Comparison of ENCODE assay signal across 17 cellular contexts in the genomic region with DNA sequence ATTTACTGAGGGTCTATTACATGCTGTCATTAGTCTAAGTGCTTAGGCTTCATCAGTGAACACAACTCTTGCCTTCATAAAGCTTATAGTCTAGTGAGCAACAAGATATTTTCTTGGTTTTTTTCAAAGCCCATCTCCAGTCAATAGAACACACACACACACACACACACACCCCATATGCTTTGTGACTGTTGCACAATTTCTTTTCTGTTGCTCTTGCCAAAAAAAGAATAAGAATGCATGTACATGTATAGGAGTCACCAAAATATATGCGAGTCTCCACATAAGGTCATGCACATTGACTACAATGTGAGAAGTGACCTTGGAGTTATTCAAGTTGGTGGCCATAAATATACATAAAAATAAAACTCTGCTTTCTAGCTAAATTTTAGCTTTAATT.
"Had no signal": no experiment of that assay in that cellular context is flagged by ENCODE, and none has a peak within 500 bp of the region (broad histone marks: within the 10 kb centered on the region; RNA-seq: fewer than 3 reads in every experiment).

No MANE protein-coding gene starts in this region.

- H3K4me2 ChIP-seq: hepatocyte had no signal

- H3K4me3 ChIP-seq: body of pancreas, coronary artery, hepatocyte had no signal

- H3K79me2 ChIP-seq: hepatocyte, parathyroid adenoma had no signal

- H3K4me1 ChIP-seq: body of pancreas, parathyroid adenoma had no signal

- H3K27ac ChIP-seq: body of pancreas, coronary artery, hepatocyte, parathyroid adenoma, VCaP had no signal

- H3K27me3 Mint-ChIP-seq: activated naive CD8-positive, alpha-beta T cell had no signal

- DNase-seq: activated CD4-positive, alpha-beta T cell treated with anti-CD3 and anti-CD28 coated beads for 1 hour; activated CD4-positive, alpha-beta T cell treated with anti-CD3 and anti-CD28 coated beads, Interleukin-2, amount 50 U/mL, for 48 hours; amygdala; body of pancreas; central memory CD4-positive, alpha-beta T cell; left cardiac atrium; mesendoderm; naive thymus-derived CD8-positive, alpha-beta T cell; stimulated activated naive CD4-positive, alpha-beta T cell; SW 1271; T-helper 2 cell had no signal

- H2AFZ ChIP-seq: hepatocyte, parathyroid adenoma had no signal

- H3K27me3 ChIP-seq: body of pancreas, hepatocyte had no signal

- H3K4me3 Mint-ChIP-seq: activated naive CD8-positive, alpha-beta T cell; naive thymus-derived CD8-positive, alpha-beta T cell had no signal

- H3K27ac Mint-ChIP-seq: activated naive CD8-positive, alpha-beta T cell; naive thymus-derived CD8-positive, alpha-beta T cell had no signal

- H3K36me3 Mint-ChIP-seq: activated naive CD8-positive, alpha-beta T cell; naive thymus-derived CD8-positive, alpha-beta T cell had no signal

- H3K4me1 Mint-ChIP-seq: naive thymus-derived CD8-positive, alpha-beta T cell had no signal

- ATAC-seq: body of pancreas; left cardiac atrium; naive thymus-derived CD8-positive, alpha-beta T cell; sciatic nerve had no signal
